In the genomic region with DNA sequence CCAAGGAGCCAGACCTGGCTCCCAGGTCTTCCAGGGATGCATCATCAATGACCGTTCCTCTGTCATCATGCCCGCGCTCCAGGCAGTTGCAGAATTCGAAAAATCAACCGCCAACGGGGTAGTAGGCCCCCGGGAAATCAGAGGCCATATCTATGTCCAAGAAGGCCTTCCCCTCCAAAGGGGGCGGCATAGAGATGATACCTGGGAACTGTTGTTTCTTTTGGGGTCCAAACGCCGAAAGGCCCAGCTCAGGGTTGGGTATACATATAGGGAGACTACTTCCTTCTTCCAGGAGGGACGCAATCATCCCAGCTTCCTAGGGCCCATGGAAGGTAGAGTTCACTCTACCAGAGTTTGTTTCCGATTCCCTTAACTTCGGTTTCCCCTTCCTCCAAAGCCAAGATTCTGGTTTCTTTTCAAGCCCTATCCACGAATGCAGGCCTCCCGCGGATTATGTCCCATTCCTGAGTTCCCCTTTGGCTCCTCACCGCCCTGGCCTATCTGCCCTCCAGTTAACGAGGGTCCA, we compare ENCODE assay signal across 8 cellular contexts. TPM values are rescaled to one million over a fixed set of nuclear protein-coding genes. Genes with fewer than 3 reads are reported as not detected.
DNase-seq lines count a peak whose midpoint lies in the region; ATAC-seq and TF ChIP-seq lines count a peak whose summit lies in the region.

No MANE protein-coding gene starts in this region.

- H3K27me3 ChIP-seq in iPS-18a (ENCODE audit: control insufficient read depth, insufficient read depth, low read length), result no peaks in the 10 kb centered on the region
- no peaks in the 10 kb centered on the region for H3K27me3 ChIP-seq in smooth muscle cell (ENCODE audit: low read depth)

- H3K9ac ChIP-seq in iPS-18a (ENCODE audit: low read length), result peak overlapping the region; percentile 82
- peak overlapping the region; percentile 82 for H3K9ac ChIP-seq in smooth muscle cell (ENCODE audit: low read depth)

- H3F3A ChIP-seq in smooth muscle cell (ENCODE audit: low read depth), result peaks cover 4% of the 10 kb centered on the region

- ATAC-seq in activated naive CD8-positive, alpha-beta T cell treated with anti-CD3 and anti-CD28 coated beads, Interleukin-2, amount 50 U/mL, for 24 hours, result no peak
- ATAC-seq in HG02973 (IDR thresholded peaks at IDR 0.05; ENCODE audit: unreplicated experiment), result no peak

- peaks cover 33% of the 10 kb centered on the region for H4K20me1 ChIP-seq in smooth muscle cell (ENCODE audit: low read depth)

- peak overlapping the region; percentile 85 for H2AFZ ChIP-seq in smooth muscle cell (ENCODE audit: low read depth)

- no peaks in the 10 kb centered on the region for H3K9me3 Mint-ChIP-seq in activated naive CD8-positive, alpha-beta T cell treated with anti-CD3 and anti-CD28 coated beads, Interleukin-2, amount 50 U/mL, for 24 hours

- peak overlapping the region; percentile 90 for H3K4me3 ChIP-seq in iPS-18a (ENCODE audit: low read length)
- H3K4me3 ChIP-seq in smooth muscle cell, result peak overlapping the region; percentile 85

- peak; percentile 37 for DNase-seq in Daoy (ENCODE audit: low read depth)
- DNase-seq in HuH-7 (ENCODE audit: low spot score), result peak; percentile 21
- DNase-seq in activated naive CD8-positive, alpha-beta T cell treated with anti-CD3 and anti-CD28 coated beads, Interleukin-2, amount 50 U/mL, for 24 hours, result peak; percentile 11
- DNase-seq in smooth muscle cell (lab: John Stamatoyannopoulos, UW; ENCODE audit: unreplicated experiment), result no peak
- DNase-seq in SK-N-DZ (ENCODE audit: low spot score), result no peak
- no peak for DNase-seq in UCSD-AML1 (lab: John Stamatoyannopoulos, UW; ENCODE audit: unreplicated experiment)

- TF ChIP-seq CTCF in smooth muscle cell (IDR thresholded peaks at IDR 0.05; ENCODE audit: borderline replicate concordance, insufficient read depth, poor library complexity, severe bottlenecking), result no peak

- 9% methylated on average over 18 of the region's 18 CpGs for WGBS in smooth muscle cell (ENCODE audit: low lambda C conversion rate)

- peak overlapping the region; percentile 85 for H3K27ac ChIP-seq in iPS-18a (ENCODE audit: low read length)
- H3K27ac ChIP-seq in smooth muscle cell (ENCODE audit: low read depth), result peak overlapping the region; percentile 87

- peak overlapping the region; percentile 98 for H3K4me3 Mint-ChIP-seq in activated naive CD8-positive, alpha-beta T cell treated with anti-CD3 and anti-CD28 coated beads, Interleukin-2, amount 50 U/mL, for 24 hours

- peaks cover 20% of the 10 kb centered on the region for H3K36me3 ChIP-seq in iPS-18a (ENCODE audit: control insufficient read depth, low read depth, low read length)
- peaks cover 11% of the 10 kb centered on the region for H3K36me3 ChIP-seq in smooth muscle cell (ENCODE audit: low read depth)

- H3K36me3 Mint-ChIP-seq in activated naive CD8-positive, alpha-beta T cell treated with anti-CD3 and anti-CD28 coated beads, Interleukin-2, amount 50 U/mL, for 24 hours (ENCODE audit: low read depth), result peaks cover 28% of the 10 kb centered on the region

- peaks cover 54% of the 10 kb centered on the region for H3K79me2 ChIP-seq in smooth muscle cell (ENCODE audit: low read depth)

- H3K4me1 ChIP-seq in iPS-18a (ENCODE audit: control insufficient read depth, low read depth, low read length) (peaks cover 6% of the 10 kb centered on the region), smooth muscle cell (ENCODE audit: low read depth) (peaks cover 18% of the 10 kb centered on the region)

- H3K9me3 ChIP-seq in iPS-18a (ENCODE audit: control insufficient read depth, low read depth, low read length) (no peaks in the 10 kb centered on the region), smooth muscle cell (replicated peaks; ENCODE audit: low read depth) (no peaks in the 10 kb centered on the region)

- peak overlapping the region; percentile 85 for H3K27ac Mint-ChIP-seq in activated naive CD8-positive, alpha-beta T cell treated with anti-CD3 and anti-CD28 coated beads, Interleukin-2, amount 50 U/mL, for 24 hours

- H3K4me1 Mint-ChIP-seq in activated naive CD8-positive, alpha-beta T cell treated with anti-CD3 and anti-CD28 coated beads, Interleukin-2, amount 50 U/mL, for 24 hours, result peaks cover 51% of the 10 kb centered on the region

- H3K4me2 ChIP-seq in smooth muscle cell, result peak overlapping the region; percentile 88

- no peaks in the 10 kb centered on the region for H3K27me3 Mint-ChIP-seq in activated naive CD8-positive, alpha-beta T cell treated with anti-CD3 and anti-CD28 coated beads, Interleukin-2, amount 50 U/mL, for 24 hours

RNA-seq across cellular contexts. Expression of gene DCAF12, which starts 0.8 kb away (rescaled TPM):
- total RNA-seq in Daoy (2014; rRNA removed; shearing (Covaris generic)), result 22.5 and 29.1 TPM in 2 replicates
- total RNA-seq in smooth muscle cell, result 23.4 and 26.5 TPM in 2 replicates
- 16.1 and 20.3 TPM in 2 replicates for polyA plus RNA-seq in smooth muscle cell
- polyA plus RNA-seq in SK-N-DZ (2014; cell fraction: cytosol; rRNA removed), result 42.1 and 52.8 TPM in 2 replicates
- polyA plus RNA-seq in SK-N-DZ (2014; cell fraction: nucleus; rRNA removed), result 19.9 and 24.5 TPM in 2 replicates

RNA-seq across cellular contexts. Expression of gene UBAP1, which starts 53.1 kb away (rescaled TPM):
- 15.5 and 23.5 TPM in 2 replicates for total RNA-seq in Daoy (2014; rRNA removed; shearing (Covaris generic))
- total RNA-seq in smooth muscle cell, result 36.6 and 45.0 TPM in 2 replicates
- 49.9 and 55.0 TPM in 2 replicates for polyA plus RNA-seq in smooth muscle cell
- 16.2 and 19.5 TPM in 2 replicates for polyA plus RNA-seq in SK-N-DZ (2014; cell fraction: cytosol; rRNA removed)
- 10.6 and 12.3 TPM in 2 replicates for polyA plus RNA-seq in SK-N-DZ (2014; cell fraction: nucleus; rRNA removed)

Comparison
In these comparisons a context has a peak if more than half of its experiments do, and no peak if none do; other contexts are left out.
1. DNase-seq: peak in Daoy (single experiment), HuH-7 (single experiment) and activated naive CD8-positive, alpha-beta T cell treated with anti-CD3 and anti-CD28 coated beads, Interleukin-2, amount 50 U/mL, for 24 hours (single experiment); none in smooth muscle cell (single experiment), SK-N-DZ (single experiment) and UCSD-AML1 (single experiment).